Comparison of ENCODE assay signal across 23 cellular contexts in the genomic region with DNA sequence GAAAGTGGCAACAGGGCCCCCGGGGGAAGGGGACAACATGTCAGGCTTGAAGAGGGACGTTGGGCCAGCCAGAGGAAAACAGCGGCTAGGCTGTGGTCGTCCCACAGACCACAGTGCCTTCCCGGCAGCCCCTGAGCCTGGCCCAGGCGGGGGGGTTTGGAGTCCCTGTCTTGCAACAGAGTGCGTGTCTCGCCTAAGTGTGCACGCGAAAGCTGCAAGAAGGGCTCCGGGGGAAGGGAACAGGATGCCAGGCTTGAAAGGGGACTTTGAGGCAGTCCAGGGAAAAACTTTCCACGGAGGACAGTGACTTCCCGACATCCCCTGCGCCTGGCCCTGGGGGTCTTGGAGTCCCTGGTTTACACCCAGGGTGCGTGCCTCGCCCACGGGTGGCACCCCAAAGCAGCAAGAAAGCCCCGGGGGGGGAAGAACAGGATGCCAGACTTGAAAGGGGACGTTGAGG.
"Had no signal": no experiment of that assay in that cellular context is flagged by ENCODE, and none has a peak within 500 bp of the region (broad histone marks: within the 10 kb centered on the region; RNA-seq: fewer than 3 reads in every experiment).

No MANE protein-coding gene starts in this region.

- H3K27me3 Mint-ChIP-seq: memory B cell; natural killer cell treated with Interleukin-12 subunit alpha and Interleukin-12 subunit beta and Interleukin-15 and Interleukin-18, amount 100 ng/mL, for 72 hours; stimulated activated naive B cell treated with anti-CD40 and anti-IgM and Interleukin-4, amounts not matched to agents 10 μg/mL and 1 μg/mL and 100 μg/mL, for 72 hours had no signal

- H3K27ac Mint-ChIP-seq: immature natural killer cell; memory B cell; natural killer cell treated with Interleukin-12 subunit alpha and Interleukin-12 subunit beta and Interleukin-15 and Interleukin-18, amount 100 ng/mL, for 72 hours; stimulated activated naive B cell treated with anti-CD40 and anti-IgM and Interleukin-4, amounts not matched to agents 10 μg/mL and 1 μg/mL and 100 μg/mL, for 72 hours had no signal

- H3K27ac ChIP-seq: dorsolateral prefrontal cortex, gastrocnemius medialis, left ventricle myocardium inferior, lower lobe of right lung, parathyroid adenoma, prostate gland, stomach, thoracic aorta, transverse colon had no signal

- DNase-seq: cortex of kidney; effector memory CD4-positive, alpha-beta T cell; gastrocnemius medialis; immature natural killer cell; left cardiac atrium; left ventricle myocardium inferior; lower lobe of right lung; midbrain; retina; stimulated activated CD4-positive, alpha-beta T cell treated with anti-CD3 and anti-CD28 coated beads, Interleukin-2, amount 100 ng/mL, for 24 hours; stimulated activated CD4-positive, alpha-beta T cell treated with anti-CD3 and anti-CD28 coated beads, Interleukin-4, amount 100 ng/mL, for 4 hours; stimulated activated naive B cell treated with anti-CD40 and anti-IgM and Interleukin-4, amounts not matched to agents 10 μg/mL and 1 μg/mL and 100 μg/mL, for 72 hours; stomach; substantia nigra; transverse colon had no signal

- ATAC-seq: esophagus mucosa; gastrocnemius medialis; left cardiac atrium; lower lobe of right lung; natural killer cell treated with Interleukin-12 subunit alpha and Interleukin-12 subunit beta and Interleukin-15 and Interleukin-18, amount 100 ng/mL, for 72 hours; sciatic nerve; stimulated activated naive B cell treated with anti-CD40 and anti-IgM and Interleukin-4, amounts not matched to agents 10 μg/mL and 1 μg/mL and 100 μg/mL, for 72 hours had no signal

- H3K4me3 Mint-ChIP-seq: immature natural killer cell; memory B cell; natural killer cell treated with Interleukin-12 subunit alpha and Interleukin-12 subunit beta and Interleukin-15 and Interleukin-18, amount 100 ng/mL, for 72 hours; stimulated activated naive B cell treated with anti-CD40 and anti-IgM and Interleukin-4, amounts not matched to agents 10 μg/mL and 1 μg/mL and 100 μg/mL, for 72 hours had no signal

- H3K27me3 ChIP-seq: gastrocnemius medialis, stomach, transverse colon had no signal

- H3K9me3 ChIP-seq: gastrocnemius medialis, lower lobe of right lung, prostate gland, thoracic aorta, transverse colon had no signal

- H3K4me1 Mint-ChIP-seq: immature natural killer cell; memory B cell; stimulated activated naive B cell treated with anti-CD40 and anti-IgM and Interleukin-4, amounts not matched to agents 10 μg/mL and 1 μg/mL and 100 μg/mL, for 72 hours had no signal

- H3K36me3 ChIP-seq: gastrocnemius medialis, left ventricle myocardium inferior, lower lobe of right lung, prostate gland, stomach, thoracic aorta, transverse colon had no signal

- H3K4me3 ChIP-seq: dorsolateral prefrontal cortex, gastrocnemius medialis, left ventricle myocardium inferior, lower lobe of right lung, prostate gland, stomach, thoracic aorta, transverse colon had no signal

- H3K4me1 ChIP-seq: gastrocnemius medialis, left ventricle myocardium inferior, lower lobe of right lung, parathyroid adenoma, prostate gland, stomach, transverse colon had no signal
